In the genomic region with DNA sequence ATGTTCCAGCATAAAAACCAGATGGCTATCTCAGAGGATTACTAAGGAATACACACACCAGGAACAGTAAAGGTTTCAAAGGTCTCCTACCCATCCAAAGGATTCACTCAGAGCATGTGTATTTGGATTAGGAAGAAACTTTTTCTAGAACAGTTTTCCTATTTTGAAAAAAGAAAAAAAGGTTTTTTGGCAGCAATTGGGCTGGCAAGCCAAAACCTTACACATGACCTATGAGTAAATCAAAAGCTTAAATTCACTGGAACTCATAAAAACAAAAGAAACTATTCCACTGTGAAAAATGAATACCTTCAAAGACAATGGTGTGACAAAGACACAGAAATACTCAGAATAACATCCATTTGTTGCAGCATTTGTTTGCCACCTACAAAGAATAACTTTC, we compare ENCODE assay signal across 1 cellular context.
TF ChIP-seq lines count a peak whose summit lies in the region.

No MANE protein-coding gene starts in this region.

TF ChIP-seq in A549, 52 proteins besides CTCF, POLR2A, EP300 and RAD21 (continued from another document):
- TF ChIP-seq, protein P1, sequence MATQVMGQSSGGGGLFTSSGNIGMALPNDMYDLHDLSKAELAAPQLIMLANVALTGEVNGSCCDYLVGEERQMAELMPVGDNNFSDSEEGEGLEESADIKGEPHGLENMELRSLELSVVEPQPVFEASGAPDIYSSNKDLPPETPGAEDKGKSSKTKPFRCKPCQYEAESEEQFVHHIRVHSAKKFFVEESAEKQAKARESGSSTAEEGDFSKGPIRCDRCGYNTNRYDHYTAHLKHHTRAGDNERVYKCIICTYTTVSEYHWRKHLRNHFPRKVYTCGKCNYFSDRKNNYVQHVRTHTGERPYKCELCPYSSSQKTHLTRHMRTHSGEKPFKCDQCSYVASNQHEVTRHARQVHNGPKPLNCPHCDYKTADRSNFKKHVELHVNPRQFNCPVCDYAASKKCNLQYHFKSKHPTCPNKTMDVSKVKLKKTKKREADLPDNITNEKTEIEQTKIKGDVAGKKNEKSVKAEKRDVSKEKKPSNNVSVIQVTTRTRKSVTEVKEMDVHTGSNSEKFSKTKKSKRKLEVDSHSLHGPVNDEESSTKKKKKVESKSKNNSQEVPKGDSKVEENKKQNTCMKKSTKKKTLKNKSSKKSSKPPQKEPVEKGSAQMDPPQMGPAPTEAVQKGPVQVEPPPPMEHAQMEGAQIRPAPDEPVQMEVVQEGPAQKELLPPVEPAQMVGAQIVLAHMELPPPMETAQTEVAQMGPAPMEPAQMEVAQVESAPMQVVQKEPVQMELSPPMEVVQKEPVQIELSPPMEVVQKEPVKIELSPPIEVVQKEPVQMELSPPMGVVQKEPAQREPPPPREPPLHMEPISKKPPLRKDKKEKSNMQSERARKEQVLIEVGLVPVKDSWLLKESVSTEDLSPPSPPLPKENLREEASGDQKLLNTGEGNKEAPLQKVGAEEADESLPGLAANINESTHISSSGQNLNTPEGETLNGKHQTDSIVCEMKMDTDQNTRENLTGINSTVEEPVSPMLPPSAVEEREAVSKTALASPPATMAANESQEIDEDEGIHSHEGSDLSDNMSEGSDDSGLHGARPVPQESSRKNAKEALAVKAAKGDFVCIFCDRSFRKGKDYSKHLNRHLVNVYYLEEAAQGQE (IDR thresholded peaks at IDR 0.05) = no peak
- no peak for TF ChIP-seq ZC3H11A (IDR thresholded peaks at IDR 0.05)
